ENCODE assay signal across 9 cellular contexts in genomic region chr1:67019600-67020136, GRCh38. TPM values are rescaled to one million over a fixed set of nuclear protein-coding genes. Genes with fewer than 3 reads are reported as not detected.
DNase-seq lines count a peak whose midpoint lies in the region; ATAC-seq and TF ChIP-seq lines count a peak whose summit lies in the region.
"Had no signal": no experiment of that assay in that cellular context is flagged by ENCODE, and none has a peak within 500 bp of the region (broad histone marks: within the 10 kb centered on the region; RNA-seq: fewer than 3 reads in every experiment).

No MANE protein-coding gene starts in this region.

- intact Hi-C loops in thyroid gland (cut with DNase I) (no loop called here), PC-9 (cut with micrococcal nuclease; ENCODE audit: unreplicated experiment) (no loop called here)

- DNase-seq in choroid plexus epithelial cell (ENCODE audit: low read depth) (peak; percentile 54), kidney glomerular epithelial cell (lab: John Stamatoyannopoulos, UW) (peak; percentile 11), thyroid gland (peak; percentile 33 to 38), PC-9 (no peak)
- no peak for DNase-seq in activated CD4-positive, alpha-beta memory T cell treated with anti-CD3 and anti-CD28 coated beads, Interleukin-2, amount 10 ng/mL, durations not matched to agents 7 days and 5 days
- DNase-seq: naive thymus-derived CD4-positive, alpha-beta T cell; WERI-Rb-1 had no signal

- H3K9me3 Mint-ChIP-seq in activated CD4-positive, alpha-beta memory T cell treated with anti-CD3 and anti-CD28 coated beads, Interleukin-2, amount 10 ng/mL, durations not matched to agents 7 days and 5 days: no peaks in the 10 kb centered on the region

- H3K36me3 ChIP-seq in HUES64 (ENCODE audit: insufficient read depth, low read length): no peaks in the 10 kb centered on the region
- no peaks in the 10 kb centered on the region for H3K36me3 ChIP-seq in thyroid gland
- H3K36me3 ChIP-seq in PC-9 (ENCODE audit: low read depth): no peaks in the 10 kb centered on the region

- no peaks in the 10 kb centered on the region for H3F3A ChIP-seq in PC-9 (ENCODE audit: insufficient read depth, low read depth)

- POLR2A ChIA-PET in PC-9 (lab: Charles Lee; ENCODE audit: unreplicated experiment): interaction anchor here (0.5 kb wide), 1 partner anchor 1509 kb away, joined by 3 read pairs; no protein-coding TSS in a partner anchor
- POLR2A ChIA-PET in activated CD4-positive, alpha-beta memory T cell treated with anti-CD3 and anti-CD28 coated beads, Interleukin-2, amount 10 ng/mL, durations not matched to agents 7 days and 5 days (lab: Charles Lee): no interaction called here

- no peaks in the 10 kb centered on the region for H3K27me3 ChIP-seq in HUES64 (ENCODE audit: insufficient read depth, low read length)
- H3K27me3 ChIP-seq in thyroid gland: no peaks in the 10 kb centered on the region
- no peaks in the 10 kb centered on the region for H3K27me3 ChIP-seq in PC-9 (ENCODE audit: insufficient read depth, low read depth)

- H3K27ac ChIP-seq in HUES64 (ENCODE audit: low read depth, low read length) (peak overlapping the region; percentile 63; the same call in 1 of the 2 replicates), thyroid gland (peak overlapping the region; percentile 53 to 83 (median 71)), PC-9 (no peak overlapping the region)
- H3K27ac ChIP-seq: WERI-Rb-1 had no signal

- H4K20me1 ChIP-seq in PC-9 (ENCODE audit: insufficient read depth): no peaks in the 10 kb centered on the region

- H3K9me3 ChIP-seq in HUES64 (ENCODE audit: insufficient read depth, low read depth, low read length) (no peaks in the 10 kb centered on the region), thyroid gland (no peaks in the 10 kb centered on the region), PC-9 (ENCODE audit: insufficient read depth, low read depth) (no peaks in the 10 kb centered on the region)

- H3K4me1 ChIP-seq in HUES64 (ENCODE audit: insufficient read depth, low read length) (peaks cover 26% of the 10 kb centered on the region), thyroid gland (peaks cover 25 to 33% of the 10 kb centered on the region in 2 donors), PC-9 (replicated peaks; ENCODE audit: insufficient read depth) (no peaks in the 10 kb centered on the region)

- no peak overlapping the region for H3K9ac ChIP-seq in HUES64 (ENCODE audit: low read depth, low read length)

- TF ChIP-seq POLR2A in thyroid gland (IDR thresholded peaks at IDR 0.05): no peak

- no peaks in the 10 kb centered on the region for H3K27me3 Mint-ChIP-seq in activated CD4-positive, alpha-beta memory T cell treated with anti-CD3 and anti-CD28 coated beads, Interleukin-2, amount 10 ng/mL, durations not matched to agents 7 days and 5 days
- H3K27me3 Mint-ChIP-seq: naive thymus-derived CD4-positive, alpha-beta T cell had no signal

- TF ChIP-seq CTCF in choroid plexus epithelial cell (conservative IDR thresholded peaks at IDR 0.05; ENCODE audit: low read depth, low read length) (no peak), thyroid gland (IDR thresholded peaks at IDR 0.05) (no peak), PC-9 (conservative IDR thresholded peaks at IDR 0.05) (no peak)

- BruUV-seq in PC-9 (replicated peaks; lab: Mats Ljungman, UMichigan): no TSS peak

- H3K4me3 ChIP-seq in HUES64 (ENCODE audit: low read length) (no peak overlapping the region), choroid plexus epithelial cell (ENCODE audit: low read depth, low read length) (no peak overlapping the region), thyroid gland (replicated peaks in 1 of 3) (no peak overlapping the region), PC-9 (no peak overlapping the region)

- H3K9me2 ChIP-seq in PC-9 (ENCODE audit: insufficient read depth): no peaks in the 10 kb centered on the region

- no peaks in the 10 kb centered on the region for H3K79me2 ChIP-seq in PC-9 (ENCODE audit: low read depth)

- no peak overlapping the region for H3K4me2 ChIP-seq in PC-9

- H3K27ac Mint-ChIP-seq in activated CD4-positive, alpha-beta memory T cell treated with anti-CD3 and anti-CD28 coated beads, Interleukin-2, amount 10 ng/mL, durations not matched to agents 7 days and 5 days: no peak overlapping the region

- H3K36me3 Mint-ChIP-seq in activated CD4-positive, alpha-beta memory T cell treated with anti-CD3 and anti-CD28 coated beads, Interleukin-2, amount 10 ng/mL, durations not matched to agents 7 days and 5 days (ENCODE audit: low read depth): peaks cover 33% of the 10 kb centered on the region

- H3K4me3 Mint-ChIP-seq in activated CD4-positive, alpha-beta memory T cell treated with anti-CD3 and anti-CD28 coated beads, Interleukin-2, amount 10 ng/mL, durations not matched to agents 7 days and 5 days: no peak overlapping the region
- H3K4me3 Mint-ChIP-seq: naive thymus-derived CD4-positive, alpha-beta T cell had no signal

- ATAC-seq in GM18858 (IDR thresholded peaks at IDR 0.05; ENCODE audit: unreplicated experiment): no peak
- ATAC-seq: naive thymus-derived CD4-positive, alpha-beta T cell had no signal

- CTCF ChIA-PET in PC-9 (lab: Charles Lee): no interaction called here
- CTCF ChIA-PET in activated CD4-positive, alpha-beta memory T cell treated with anti-CD3 and anti-CD28 coated beads, Interleukin-2, amount 10 ng/mL, durations not matched to agents 7 days and 5 days (lab: Charles Lee): no interaction called here

- H2AFZ ChIP-seq in PC-9: no peak overlapping the region

- WGBS in HUES64: 5% methylated on average over 1 of the region's 1 CpG
- 0% methylated on average over 1 of the region's 1 CpG for WGBS in thyroid gland, 2 donors

- no peaks in the 10 kb centered on the region for H3K4me1 Mint-ChIP-seq in activated CD4-positive, alpha-beta memory T cell treated with anti-CD3 and anti-CD28 coated beads, Interleukin-2, amount 10 ng/mL, durations not matched to agents 7 days and 5 days

RNA-seq across cellular contexts. Expression of gene SLC35D1, which starts 34.3 kb away (rescaled TPM):
- polyA plus RNA-seq in HUES64 (2013, experiment 1 of 2): 2.6 TPM
- polyA plus RNA-seq in HUES64 (2013, experiment 2 of 2): 2.7 TPM
- total RNA-seq in thyroid gland (10 to 100 TPM; 15.3 to 22.7 (median 17.0) TPM), PC-9 (2021) (2.3 and 2.6 TPM in 2 replicates)
- total RNA-seq in activated CD4-positive, alpha-beta memory T cell treated with anti-CD3 and anti-CD28 coated beads, Interleukin-2, amount 10 ng/mL, durations not matched to agents 7 days and 5 days: 10 to 100 TPM; 14.2 to 15.7 TPM

Comparison
In these comparisons a context has a peak if more than half of its experiments do, and no peak if none do; other contexts are left out.
1. DNase-seq: peak in choroid plexus epithelial cell (single experiment), kidney glomerular epithelial cell (single experiment) and thyroid gland (2 of 2); none in PC-9 (0 of 2) and activated CD4-positive, alpha-beta memory T cell treated with anti-CD3 and anti-CD28 coated beads, Interleukin-2, amount 10 ng/mL, durations not matched to agents 7 days and 5 days (single experiment).